ENCODE assay signal across 8 cellular contexts in the genomic region with DNA sequence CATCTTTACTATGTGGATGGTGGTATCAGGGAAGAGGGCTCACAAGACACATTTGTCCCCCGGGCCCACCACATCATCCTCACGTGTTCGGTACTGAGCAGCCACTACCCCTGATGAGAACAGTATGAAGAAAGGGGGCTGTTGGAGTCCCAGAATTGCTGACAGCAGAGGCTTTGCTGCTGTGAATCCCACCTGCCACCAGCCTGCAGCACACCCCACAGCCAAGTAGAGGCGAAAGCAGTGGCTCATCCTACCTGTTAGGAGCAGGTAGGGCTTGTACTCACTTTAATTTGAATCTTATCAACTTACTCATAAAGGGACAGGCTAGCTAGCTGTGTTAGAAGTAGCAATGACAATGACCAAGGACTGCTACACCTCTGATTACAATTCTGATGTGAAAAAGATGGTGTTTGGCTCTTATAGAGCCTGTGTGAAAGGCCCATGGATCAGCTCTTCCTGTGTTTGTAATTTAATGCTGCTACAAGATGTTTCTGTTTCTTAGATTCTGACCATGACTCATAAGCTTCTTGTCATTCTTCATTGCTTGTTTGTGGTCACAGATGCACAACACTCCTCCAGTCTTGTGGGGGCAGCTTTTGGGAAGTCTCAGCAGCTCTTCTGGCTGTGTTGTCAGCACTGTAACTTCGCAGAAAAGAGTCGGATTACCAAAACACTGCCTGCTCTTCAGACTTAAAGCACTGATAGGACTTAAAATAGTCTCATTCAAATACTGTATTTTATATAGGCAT. TPM values are rescaled to one million over a fixed set of nuclear protein-coding genes. Genes with fewer than 3 reads are reported as not detected.
DNase-seq lines count a peak whose midpoint lies in the region; ATAC-seq and TF ChIP-seq lines count a peak whose summit lies in the region.

No MANE protein-coding gene starts in this region.

- no peak overlapping the region for H3K4me3 Mint-ChIP-seq in progenitor cell of endocrine pancreas (ENCODE audit: low read depth)

- no peaks in the 10 kb centered on the region for H3K27me3 ChIP-seq in RWPE2 (ENCODE audit: insufficient read depth, poor library complexity, severe bottlenecking)

- no peaks in the 10 kb centered on the region for H3K4me1 Mint-ChIP-seq in progenitor cell of endocrine pancreas (ENCODE audit: low read depth)

- H3K36me3 ChIP-seq in RWPE2 (ENCODE audit: low read depth), result no peaks in the 10 kb centered on the region

- ATAC-seq in GM18858 (IDR thresholded peaks at IDR 0.05; ENCODE audit: unreplicated experiment) (peak; percentile 89), HG03045 (IDR thresholded peaks at IDR 0.05; ENCODE audit: unreplicated experiment) (peak; percentile 71), RWPE2 (ENCODE audit: low read depth) (peak; percentile 75)

- H3K27ac ChIP-seq in RWPE2 (ENCODE audit: poor library complexity, severe bottlenecking), result no peak overlapping the region

- no peaks in the 10 kb centered on the region for H3K36me3 Mint-ChIP-seq in progenitor cell of endocrine pancreas (ENCODE audit: insufficient read depth)

- TF ChIP-seq CTCF in RWPE2 (IDR thresholded peaks at IDR 0.05; ENCODE audit: poor library complexity, severe bottlenecking) (no peak), epithelial cell of proximal tubule (conservative IDR thresholded peaks at IDR 0.05; ENCODE audit: low read depth, low read length) (no peak), progenitor cell of endocrine pancreas (IDR thresholded peaks at IDR 0.05; ENCODE audit: unreplicated experiment) (no peak)

- H3K9me3 Mint-ChIP-seq in progenitor cell of endocrine pancreas (ENCODE audit: low read depth), result no peaks in the 10 kb centered on the region

- no peak overlapping the region for H3K27ac Mint-ChIP-seq in progenitor cell of endocrine pancreas

- peaks cover 15% of the 10 kb centered on the region for H3K27me3 Mint-ChIP-seq in progenitor cell of endocrine pancreas

- peaks cover 17% of the 10 kb centered on the region for H3K4me1 ChIP-seq in RWPE2 (ENCODE audit: insufficient read depth, poor library complexity, severe bottlenecking)

- H3K4me3 ChIP-seq in RWPE2 (ENCODE audit: severe bottlenecking) (no peak overlapping the region), epithelial cell of proximal tubule (ENCODE audit: low read depth, low read length) (no peak overlapping the region)

- DNase-seq in AG08395 (ENCODE audit: low spot score) (peak; percentile 97), RWPE2 (ENCODE audit: low spot score) (no peak), epithelial cell of proximal tubule (ENCODE audit: low read depth) (peak; percentile 56), progenitor cell of endocrine pancreas (ENCODE audit: low spot score, unreplicated experiment) (no peak), iPS-NIHi11 (ENCODE audit: low spot score) (no peak)
- peak; percentile 42 for DNase-seq in stimulated activated CD8-positive, alpha-beta memory T cell treated with anti-CD3 and anti-CD28 coated beads, Interleukin-4, amount 100 ng/mL, for 48 hours

- H3K9me3 ChIP-seq in RWPE2 (ENCODE audit: severe bottlenecking), result no peaks in the 10 kb centered on the region

RNA-seq across cellular contexts. Expression of gene CSGALNACT2, which starts 9.1 kb away (rescaled TPM):
- 8.1 and 10.4 TPM in 2 replicates for total RNA-seq in epithelial cell of proximal tubule
- 8.9 and 9.3 TPM in 2 replicates for total RNA-seq in progenitor cell of endocrine pancreas

RNA-seq across cellular contexts. Expression of gene RET, which starts 52.3 kb away (rescaled TPM):
- total RNA-seq in epithelial cell of proximal tubule (0.07 and 1.2 TPM in 2 replicates), progenitor cell of endocrine pancreas (0.75 and 1.5 TPM in 2 replicates)

Comparison
In these comparisons a context has a peak if more than half of its experiments do, and no peak if none do; other contexts are left out.
1. DNase-seq: peak in AG08395 (single experiment), epithelial cell of proximal tubule (single experiment) and stimulated activated CD8-positive, alpha-beta memory T cell treated with anti-CD3 and anti-CD28 coated beads, Interleukin-4, amount 100 ng/mL, for 48 hours (single experiment); none in RWPE2 (single experiment), progenitor cell of endocrine pancreas (single experiment) and iPS-NIHi11 (single experiment).
2. Peak in every context shown above with its lines, with median percentiles within 50 percentile points of each other: ATAC-seq.